ENCODE assay signal across 8 cellular contexts in the genomic region with DNA sequence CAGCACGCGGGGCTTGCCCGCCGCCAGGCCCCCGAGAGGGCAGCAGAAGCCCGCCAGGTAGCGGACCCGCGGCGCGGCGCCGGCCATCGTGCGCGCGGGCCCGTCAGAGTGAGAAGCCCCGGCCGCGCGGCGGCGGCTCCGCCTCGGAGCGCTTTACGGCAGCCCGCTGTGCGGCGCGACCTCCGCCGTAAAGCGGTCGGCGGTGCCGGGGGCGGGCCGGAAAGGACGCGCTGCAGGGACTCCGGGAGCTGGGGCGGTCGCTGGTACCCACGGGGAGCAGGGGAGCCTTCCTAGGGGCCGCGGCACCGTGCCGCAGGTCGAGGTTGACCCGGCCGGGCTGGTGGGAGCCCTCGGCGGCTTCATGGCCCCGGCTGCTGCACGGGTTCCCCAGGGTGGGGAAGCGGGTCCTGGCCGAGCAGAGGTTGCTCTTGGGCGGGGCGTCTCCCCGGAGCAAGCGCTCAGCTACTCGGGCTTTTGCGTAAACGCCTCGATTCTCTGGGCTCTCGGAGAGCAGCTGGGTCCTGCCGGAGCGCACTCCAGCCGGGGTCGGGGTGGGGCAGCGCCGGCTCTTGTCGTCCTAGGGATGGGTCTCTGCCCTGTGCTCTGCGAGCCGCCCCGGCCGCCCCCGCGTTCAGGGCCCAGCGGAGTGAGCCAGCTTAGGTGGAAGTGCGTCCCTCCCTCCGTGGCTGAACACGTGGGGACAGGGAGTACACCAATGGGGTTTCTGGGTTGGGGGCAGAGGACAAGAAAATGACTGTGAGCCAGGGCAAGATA. TPM values are rescaled to one million over a fixed set of nuclear protein-coding genes. Genes with fewer than 3 reads are reported as not detected.
DNase-seq lines count a peak whose midpoint lies in the region; ATAC-seq and TF ChIP-seq lines count a peak whose summit lies in the region.

A gene with protein sequence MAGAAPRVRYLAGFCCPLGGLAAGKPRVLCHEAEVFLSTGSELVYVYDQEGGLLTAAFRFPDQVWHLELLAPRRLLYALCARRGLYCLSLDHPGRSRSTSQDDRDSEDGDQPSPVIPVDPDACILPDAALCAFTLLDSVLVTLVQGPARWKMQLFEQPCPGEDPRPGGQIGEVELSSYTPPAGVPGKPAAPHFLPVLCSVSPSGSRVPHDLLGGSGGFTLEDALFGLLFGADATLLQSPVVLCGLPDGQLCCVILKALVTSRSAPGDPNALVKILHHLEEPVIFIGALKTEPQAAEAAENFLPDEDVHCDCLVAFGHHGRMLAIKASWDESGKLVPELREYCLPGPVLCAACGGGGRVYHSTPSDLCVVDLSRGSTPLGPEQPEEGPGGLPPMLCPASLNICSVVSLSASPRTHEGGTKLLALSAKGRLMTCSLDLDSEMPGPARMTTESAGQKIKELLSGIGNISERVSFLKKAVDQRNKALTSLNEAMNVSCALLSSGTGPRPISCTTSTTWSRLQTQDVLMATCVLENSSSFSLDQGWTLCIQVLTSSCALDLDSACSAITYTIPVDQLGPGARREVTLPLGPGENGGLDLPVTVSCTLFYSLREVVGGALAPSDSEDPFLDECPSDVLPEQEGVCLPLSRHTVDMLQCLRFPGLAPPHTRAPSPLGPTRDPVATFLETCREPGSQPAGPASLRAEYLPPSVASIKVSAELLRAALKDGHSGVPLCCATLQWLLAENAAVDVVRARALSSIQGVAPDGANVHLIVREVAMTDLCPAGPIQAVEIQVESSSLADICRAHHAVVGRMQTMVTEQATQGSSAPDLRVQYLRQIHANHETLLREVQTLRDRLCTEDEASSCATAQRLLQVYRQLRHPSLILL (minus strand): TSS at position 110 of the 774 bp plus-strand sequence. CDS start 23 bp downstream, at position 87.

- peaks cover 0 to 14% of the 10 kb centered on the region in 2 donors for H3K36me3 Mint-ChIP-seq in activated naive CD4-positive, alpha-beta T cell treated with anti-CD3 and anti-CD28 coated beads, Interleukin-2, amount 50 U/mL, for 72 hours
- H3K36me3 Mint-ChIP-seq in glutamatergic neuron (ENCODE audit: unreplicated experiment) (peaks cover 4% of the 10 kb centered on the region), osteocyte (ENCODE audit: unreplicated experiment) (peaks cover 18% of the 10 kb centered on the region)

- ATAC-seq in GM21423 (IDR thresholded peaks at IDR 0.05; ENCODE audit: unreplicated experiment) = peak; percentile 48
- ATAC-seq in activated naive CD4-positive, alpha-beta T cell treated with anti-CD3 and anti-CD28 coated beads, Interleukin-2, amount 50 U/mL, for 72 hours = peak; percentile 54 to 73

- intact Hi-C loops in testis (cut with DNase I; ENCODE audit: low total_unique reads) = no loop called here

- no peaks in the 10 kb centered on the region for H3K27me3 ChIP-seq in KMS-11 (ENCODE audit: insufficient read depth, low read depth)
- no peaks in the 10 kb centered on the region for H3K27me3 ChIP-seq in testis

- 0% methylated on average over 13 to 75 of the region's 85 CpGs for WGBS in testis, 2 donors

- DNase-seq in DMS 273 (lab: John Stamatoyannopoulos, UW; ENCODE audit: unreplicated experiment) (peak; percentile 95), SKM-1 treated with dmso at 0.1 percent for 144 hours (lab: John Stamatoyannopoulos, UW; ENCODE audit: unreplicated experiment) (peak; percentile 77), glutamatergic neuron (peak; percentile 86), osteocyte (ENCODE audit: extremely low spot score, unreplicated experiment) (peak; percentile 94), testis (peak; percentile 79)
- DNase-seq in activated naive CD4-positive, alpha-beta T cell treated with anti-CD3 and anti-CD28 coated beads, Interleukin-2, amount 50 U/mL, for 72 hours (ENCODE audit: low spot score in 2 of 2) = peak; percentile 84 to 90

- H3K79me2 ChIP-seq in KMS-11 (ENCODE audit: insufficient read depth, low read depth) = peaks cover 20% of the 10 kb centered on the region

- H4K20me1 ChIP-seq in KMS-11 (ENCODE audit: insufficient read depth) = no peaks in the 10 kb centered on the region

- peaks cover 16% of the 10 kb centered on the region for H3K27me3 Mint-ChIP-seq in glutamatergic neuron (ENCODE audit: unreplicated experiment)
- H3K27me3 Mint-ChIP-seq in osteocyte (ENCODE audit: unreplicated experiment) = no peaks in the 10 kb centered on the region

- H3K9me3 ChIP-seq in testis = no peaks in the 10 kb centered on the region

- peak within 1 kb of the TSS; percentile 80 for H3K9ac ChIP-seq in KMS-11

- peak within 1 kb of the TSS; percentile 76 for H2AFZ ChIP-seq in KMS-11 (ENCODE audit: low read depth)

- H3K4me3 Mint-ChIP-seq in glutamatergic neuron (ENCODE audit: unreplicated experiment) (peak within 1 kb of the TSS; percentile 92), osteocyte (ENCODE audit: unreplicated experiment) (peak within 1 kb of the TSS; percentile 85)

- peaks cover 41% of the 10 kb centered on the region for H3K4me1 ChIP-seq in KMS-11 (ENCODE audit: low read depth, poor library complexity, severe bottlenecking)
- H3K4me1 ChIP-seq in testis = peaks cover 20% of the 10 kb centered on the region

- TF ChIP-seq POLR2A in testis (IDR thresholded peaks at IDR 0.05) = no peak

- H3K27ac ChIP-seq in KMS-11 = peak within 1 kb of the TSS; percentile 45
- H3K27ac ChIP-seq in testis = peak within 1 kb of the TSS; percentile 66 to 78

- H3K4me3 ChIP-seq in KMS-11 (IDR thresholded peaks at IDR 0.05; ENCODE audit: insufficient read depth, low read depth, low read length) = peak within 1 kb of the TSS; percentile 45
- H3K4me3 ChIP-seq in testis = peak within 1 kb of the TSS; percentile 91 to 94

- no peaks in the 10 kb centered on the region for H3K9me3 Mint-ChIP-seq in activated naive CD4-positive, alpha-beta T cell treated with anti-CD3 and anti-CD28 coated beads, Interleukin-2, amount 50 U/mL, for 72 hours
- H3K9me3 Mint-ChIP-seq in glutamatergic neuron (ENCODE audit: unreplicated experiment) = peaks cover 17% of the 10 kb centered on the region
- H3K9me3 Mint-ChIP-seq in osteocyte (ENCODE audit: unreplicated experiment) = no peaks in the 10 kb centered on the region

- no peak for TF ChIP-seq CTCF in KMS-11 (conservative IDR thresholded peaks at IDR 0.05; ENCODE audit: low read depth, low read length)
- no peak for TF ChIP-seq CTCF in glutamatergic neuron (IDR thresholded peaks at IDR 0.05; ENCODE audit: partially characterized antibody, unreplicated experiment)
- no peak for TF ChIP-seq CTCF in osteocyte (IDR thresholded peaks at IDR 0.05)
- TF ChIP-seq CTCF in testis (IDR thresholded peaks at IDR 0.05) = no peak

- no peaks in the 10 kb centered on the region; the same call in 1 of the 2 replicates for H3K36me3 ChIP-seq in KMS-11 (ENCODE audit: insufficient read depth)
- H3K36me3 ChIP-seq in testis (ENCODE audit: low read depth, missing control alignments) = no peaks in the 10 kb centered on the region

- H3K27ac Mint-ChIP-seq in activated naive CD4-positive, alpha-beta T cell treated with anti-CD3 and anti-CD28 coated beads, Interleukin-2, amount 50 U/mL, for 72 hours = peak within 1 kb of the TSS; percentile 87 to 93
- peak within 1 kb of the TSS; percentile 76 for H3K27ac Mint-ChIP-seq in glutamatergic neuron (ENCODE audit: unreplicated experiment)
- peak within 1 kb of the TSS; percentile 93 for H3K27ac Mint-ChIP-seq in osteocyte (ENCODE audit: unreplicated experiment)

- peaks cover 11% of the 10 kb centered on the region for H3K4me1 Mint-ChIP-seq in glutamatergic neuron (ENCODE audit: low read depth, unreplicated experiment)
- peaks cover 52% of the 10 kb centered on the region for H3K4me1 Mint-ChIP-seq in osteocyte (ENCODE audit: unreplicated experiment)

- peak within 1 kb of the TSS; percentile 98 for H3K4me2 ChIP-seq in KMS-11

RNA-seq across cellular contexts. Expression of the gene that starts here (rescaled TPM):
- 10 to 100 TPM; 19.8 to 37.9 TPM for total RNA-seq in activated naive CD4-positive, alpha-beta T cell treated with anti-CD3 and anti-CD28 coated beads, Interleukin-2, amount 50 U/mL, for 72 hours
- total RNA-seq in glutamatergic neuron (ENCODE audit: unreplicated experiment) (56.5 TPM), osteocyte (63.0 and 64.6 TPM in 2 replicates), testis (10 to 100 TPM; 42.6 to 45.8 TPM)
- polyA plus RNA-seq in testis (ENCODE audit: insufficient read depth, low read depth, low replicate concordance) = 17.6 TPM

Comparison
In these comparisons a context has a peak if more than half of its experiments do, and no peak if none do; other contexts are left out.
1. Peak in every context shown above with its lines: DNase-seq, ATAC-seq, H3K4me3 ChIP-seq and H3K27ac ChIP-seq.